Comparison of ENCODE assay signal across 16 cellular contexts in genomic region chr7:101625076-101625914, GRCh38. TPM values are rescaled to one million over a fixed set of nuclear protein-coding genes. Genes with fewer than 3 reads are reported as not detected.
A peak's percentile ranks its signal among the peaks of the same experiment; 100 is the strongest.
DNase-seq lines count a peak whose midpoint lies in the region; ATAC-seq and TF ChIP-seq lines count a peak whose summit lies in the region.
"Had no signal": no experiment of that assay in that cellular context is flagged by ENCODE, and none has a peak within 500 bp of the region (broad histone marks: within the 10 kb centered on the region; RNA-seq: fewer than 3 reads in every experiment).

No MANE protein-coding gene starts in this region.

- no peaks in the 10 kb centered on the region for H3K9me3 Mint-ChIP-seq in nephron progenitor cell

- H3K4me1 ChIP-seq in BLaER1 (peaks cover 27% of the 10 kb centered on the region), HUES6 (ENCODE audit: control insufficient read depth, insufficient read depth, low read length) (peaks cover 25% of the 10 kb centered on the region)
- H3K4me1 ChIP-seq: Peyer's patch had no signal

- DNase-seq in dermis blood vessel endothelial cell (peak; percentile 31), nephron progenitor cell (peak; percentile 36), ureter (ENCODE audit: low spot score) (no peak), germinal center (ENCODE audit: low spot score) (no peak)
- no peak for DNase-seq in activated naive CD4-positive, alpha-beta T cell treated with Interleukin-2 at 50 U/mL for 16 hours
- DNase-seq: activated CD4-positive, alpha-beta T cell treated with anti-CD3 and anti-CD28 coated beads, Interleukin-2, amount 50 U/mL, for 4 hours; activated gamma-delta T cell; erythroblast; NCI-H345; Peyer's patch; T-helper 2 cell had no signal

- no peaks in the 10 kb centered on the region for H3K36me3 Mint-ChIP-seq in nephron progenitor cell (ENCODE audit: low read depth)

- no peak for TF ChIP-seq CTCF in nephron progenitor cell (IDR thresholded peaks at IDR 0.05)

- H3K36me3 ChIP-seq in BLaER1 = no peaks in the 10 kb centered on the region
- no peaks in the 10 kb centered on the region for H3K36me3 ChIP-seq in HUES6 (ENCODE audit: control insufficient read depth, insufficient read depth, low read length)
- H3K36me3 ChIP-seq: Peyer's patch had no signal

- H3K27me3 Mint-ChIP-seq in nephron progenitor cell (ENCODE audit: low read depth, poor library complexity) = peaks cover 20% of the 10 kb centered on the region

- H3K9ac ChIP-seq in BLaER1 = no peak overlapping the region
- peak overlapping the region; percentile 21 for H3K9ac ChIP-seq in HUES6 (ENCODE audit: low read length)

- H3K27me3 ChIP-seq in BLaER1 (peaks cover 13% of the 10 kb centered on the region; the same call in 1 of the 2 replicates), HUES6 (ENCODE audit: control insufficient read depth, insufficient read depth, low read length) (no peaks in the 10 kb centered on the region)
- H3K27me3 ChIP-seq: Peyer's patch had no signal

- H3K4me1 Mint-ChIP-seq in nephron progenitor cell = peaks cover 32% of the 10 kb centered on the region

- H3K4me3 ChIP-seq in BLaER1 = no peak overlapping the region
- no peak overlapping the region; the same call in 1 of the 2 replicates for H3K4me3 ChIP-seq in HUES6 (ENCODE audit: low read depth, low read length)
- H3K4me3 ChIP-seq: Peyer's patch had no signal

- no peaks in the 10 kb centered on the region for H4K20me1 ChIP-seq in BLaER1

- ATAC-seq in GM18502 (IDR thresholded peaks at IDR 0.05; ENCODE audit: poor library complexity, unreplicated experiment) = no peak

- H3K4me2 ChIP-seq in BLaER1 = peak overlapping the region; percentile 26

- H3K27ac ChIP-seq in BLaER1 = no peak overlapping the region
- no peak overlapping the region for H3K27ac ChIP-seq in HUES6 (ENCODE audit: low read depth, low read length)
- H3K27ac ChIP-seq: Peyer's patch had no signal

- H3K4me3 Mint-ChIP-seq in nephron progenitor cell = peak overlapping the region; percentile 43

- H3K9me3 ChIP-seq in BLaER1 = no peaks in the 10 kb centered on the region
- H3K9me3 ChIP-seq in HUES6 (ENCODE audit: control insufficient read depth, insufficient read depth, low read depth, low read length) = no peaks in the 10 kb centered on the region
- H3K9me3 ChIP-seq: Peyer's patch had no signal

- H3K27ac Mint-ChIP-seq in nephron progenitor cell = no peak overlapping the region

RNA-seq across cellular contexts. Expression of gene MYL10, which starts 3.8 kb away (rescaled TPM):
- total RNA-seq in dermis blood vessel endothelial cell (not detected in 2 replicates), ureter (not detected)
- total RNA-seq: Peyer's patch, renal cortical epithelial cell, subcutaneous adipose tissue had no signal

Comparison
In these comparisons a context has a peak if more than half of its experiments do, and no peak if none do; other contexts are left out.
1. DNase-seq: peak in dermis blood vessel endothelial cell (single experiment) and nephron progenitor cell (single experiment); none in ureter (single experiment), activated naive CD4-positive, alpha-beta T cell treated with Interleukin-2 at 50 U/mL for 16 hours (single experiment) and germinal center (single experiment).